Comparison of ENCODE assay signal across 19 cellular contexts in the genomic region with DNA sequence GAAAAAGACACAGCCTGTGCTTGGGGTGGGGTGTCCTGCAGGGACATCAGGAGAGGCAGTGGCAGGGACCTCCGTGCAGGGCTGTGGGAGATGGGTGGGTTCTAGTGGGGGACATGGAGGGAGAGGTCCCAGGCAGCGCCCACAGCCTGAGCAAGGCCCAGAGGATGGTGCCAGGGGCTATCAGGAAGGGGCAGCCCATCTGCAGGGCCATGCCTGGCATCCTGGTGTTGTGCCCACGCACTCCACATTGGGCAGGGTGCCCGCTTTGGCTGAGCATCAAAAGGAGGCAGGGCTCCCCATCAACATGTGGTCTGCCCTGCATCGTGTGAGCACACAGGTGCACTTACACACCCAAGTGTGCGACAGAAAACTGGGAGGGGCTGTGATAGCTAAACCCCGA.
DNase-seq lines count a peak whose midpoint lies in the region; ATAC-seq and TF ChIP-seq lines count a peak whose summit lies in the region.
"Had no signal": no experiment of that assay in that cellular context is flagged by ENCODE, and none has a peak within 500 bp of the region (broad histone marks: within the 10 kb centered on the region; RNA-seq: fewer than 3 reads in every experiment).

No MANE protein-coding gene starts in this region.

- no peaks in the 10 kb centered on the region for H3K79me1 ChIP-seq in neuronal stem cell (ENCODE audit: low read depth, low read length)

- H3K23ac ChIP-seq in neuronal stem cell (ENCODE audit: low read depth, low read length, poor library complexity), result peak overlapping the region; percentile 8

- H3K9me3 ChIP-seq in heart right ventricle (no peaks in the 10 kb centered on the region), neuronal stem cell (replicated peaks in 1 of 2; ENCODE audit: control insufficient read depth in 2 of 2, insufficient read depth in 1 of 2, low read depth in 1 of 2, low read length in 2 of 2) (no peaks in the 10 kb centered on the region)

- H3K27me3 ChIP-seq in heart right ventricle, result no peaks in the 10 kb centered on the region
- H3K27me3 ChIP-seq in neuronal stem cell (ENCODE audit: control insufficient read depth in 3 of 3, insufficient read depth in 3 of 3, low read depth in 1 of 3, low read length in 3 of 3), result no peaks in the 10 kb centered on the region

- H3K18ac ChIP-seq in neuronal stem cell (ENCODE audit: low read length), result peak overlapping the region; percentile 27

- TF ChIP-seq CTCF in heart right ventricle (IDR thresholded peaks at IDR 0.05), result no peak

- H2BK120ac ChIP-seq in neuronal stem cell (ENCODE audit: low read depth, low read length), result peak overlapping the region; percentile 29

- H4K8ac ChIP-seq in neuronal stem cell (ENCODE audit: low read depth, low read length), result no peak overlapping the region

- H3K27ac ChIP-seq in heart right ventricle, result no peak overlapping the region
- no peak overlapping the region for H3K27ac ChIP-seq in neuronal stem cell (replicated peaks; ENCODE audit: low read length)

- 78 to 87% methylated on average over 7 of the region's 7 CpGs for WGBS in heart right ventricle, 2 donors
- WGBS in neuronal stem cell (ENCODE audit: extremely low coverage in 2 of 2, insufficient read length in 2 of 2, insufficient replicate concordance in 1 of 2), 2 donors, result no CpG with 5 or more reads among the region's 7 CpGs

- intact Hi-C loops in heart right ventricle (cut with DNase I), result no loop called here
- intact Hi-C loops in Right ventricle myocardium superior (cut with DNase I), result no loop called here

- no peak overlapping the region for H2BK12ac ChIP-seq in neuronal stem cell (ENCODE audit: low read length)

- H3K4ac ChIP-seq in neuronal stem cell (ENCODE audit: low read length), result no peak overlapping the region

- peak overlapping the region; percentile 83 for H2AFZ ChIP-seq in neuronal stem cell (ENCODE audit: low read length)
- H2AFZ ChIP-seq: GM23338 had no signal

- no peak overlapping the region for H2BK15ac ChIP-seq in neuronal stem cell (ENCODE audit: low read length)

- H2AK5ac ChIP-seq in neuronal stem cell (ENCODE audit: low read depth, low read length), result peak overlapping the region; percentile 82

- ATAC-seq in heart right ventricle, result peak; percentile 7 to 50 (median 30)
- no peak for ATAC-seq in Right ventricle myocardium superior (ENCODE audit: poor library complexity)
- ATAC-seq in GM18517 (IDR thresholded peaks at IDR 0.05; ENCODE audit: unreplicated experiment), result no peak
- ATAC-seq in HG03520 (IDR thresholded peaks at IDR 0.05; ENCODE audit: unreplicated experiment), result no peak
- ATAC-seq: GM23338, HCT116 had no signal

- H3K14ac ChIP-seq in neuronal stem cell (ENCODE audit: low read length), result no peak overlapping the region

- no peaks in the 10 kb centered on the region for H3K4me1 ChIP-seq in heart right ventricle
- H3K4me1 ChIP-seq in neuronal stem cell (ENCODE audit: control insufficient read depth in 2 of 2, insufficient read depth in 1 of 2, low read depth in 1 of 2, low read length in 2 of 2), result peaks cover 2 to 11% of the 10 kb centered on the region in 2 donors

- DNase-seq in heart right ventricle (no peak), Right ventricle myocardium superior (no peak), NCI-H1105 treated with DMSO at 0.1 percent for 48 hours (lab: John Stamatoyannopoulos, UW) (peak; percentile 14), neuronal stem cell (ENCODE audit: low spot score) (no peak), HT-29 (ENCODE audit: low spot score) (no peak)
- DNase-seq: AML-193, GF-D8, KG1, NCI-H1436 treated with DMSO at 0.1 percent for 48 hours, NCI-H2081, NCI-H2171 treated with DMSO at 0.1 percent for 48 hours, NCI-H510A, NCI-H748 treated with DMSO at 0.1 percent for 48 hours, OCI-M1, T-helper 1 cell had no signal

- H4K91ac ChIP-seq in neuronal stem cell (ENCODE audit: low read depth, low read length, poor library complexity), result no peak overlapping the region

- H3K4me2 ChIP-seq in neuronal stem cell (ENCODE audit: insufficient read depth, low read length, poor library complexity, severe bottlenecking), result no peak overlapping the region
- H3K4me2 ChIP-seq: GM23338 had no signal

- peak overlapping the region; percentile 26 for H3K9ac ChIP-seq in neuronal stem cell (ENCODE audit: low read depth, low read length, poor library complexity)

- H3K36me3 ChIP-seq in heart right ventricle (peaks cover 0 to 28% (median 0%) of the 10 kb centered on the region in 9 donors), neuronal stem cell (replicated peaks in 1 of 2; ENCODE audit: control insufficient read depth in 2 of 2, insufficient read depth in 2 of 2, low read length in 2 of 2) (no peaks in the 10 kb centered on the region)

- H3K4me3 ChIP-seq in heart right ventricle, result no peak overlapping the region
- no peak overlapping the region for H3K4me3 ChIP-seq in neuronal stem cell (ENCODE audit: low read length in 2 of 2)
- H3K4me3 ChIP-seq: GM23338 had no signal

- no peak overlapping the region for H2BK5ac ChIP-seq in neuronal stem cell (ENCODE audit: low read length)

Comparison
In these comparisons a context has a peak if more than half of its experiments do, and no peak if none do; other contexts are left out.
1. ATAC-seq: peak in heart right ventricle (8 of 8); none in Right ventricle myocardium superior (single experiment), GM18517 (single experiment) and HG03520 (single experiment).